In genomic region chr4:39341075-39341725, GRCh38 we compare ENCODE assay signal across 14 cellular contexts. TPM values are rescaled to one million over a fixed set of nuclear protein-coding genes. Genes with fewer than 3 reads are reported as not detected.
DNase-seq lines count a peak whose midpoint lies in the region; ATAC-seq, FAIRE-seq and TF ChIP-seq lines count a peak whose summit lies in the region.
"Had no signal": no experiment of that assay in that cellular context is flagged by ENCODE, and none has a peak within 500 bp of the region (broad histone marks: within the 10 kb centered on the region; RNA-seq: fewer than 3 reads in every experiment).

No MANE protein-coding gene starts in this region.

- in situ Hi-C loops in Caki2 (cut with HindIII; ENCODE audit: low pct_unique_long_range_greater_than_20kb, low sequenced_read_pairs), result no loop called here

- H3K4me1 ChIP-seq in OCI-LY1 (ENCODE audit: insufficient read depth, low read length, severe bottlenecking) (peaks cover 12% of the 10 kb centered on the region), liver (ENCODE audit: control insufficient read depth in 4 of 4, insufficient read depth in 4 of 4, low read length in 3 of 4) (peaks cover 3 to 34% (median 27%) of the 10 kb centered on the region in 4 donors), gastroesophageal sphincter (no peaks in the 10 kb centered on the region)
- H3K4me1 ChIP-seq: HAP-1 had no signal

- H3K27ac ChIP-seq in OCI-LY1 (ENCODE audit: low read depth, low read length, poor library complexity, severe bottlenecking) (peak overlapping the region; percentile 12), liver (ENCODE audit: low read depth in 1 of 2, low read length in 2 of 2) (peak overlapping the region; percentile 83 to 88), gastroesophageal sphincter (no peak overlapping the region)
- H3K27ac ChIP-seq: RWPE1 had no signal

- no peaks in the 10 kb centered on the region for H4K20me1 ChIP-seq in OCI-LY1 (ENCODE audit: insufficient read depth, low read length)

- TF ChIP-seq RAD21 in liver (IDR thresholded peaks at IDR 0.05), result peak in 1 of 2 donors; percentile 61

- DNase-seq in Caki2 (ENCODE audit: low read depth) (peak; percentile 80), GM12892 (ENCODE audit: insufficient read length) (no peak), SKM-1 (lab: John Stamatoyannopoulos, UW; ENCODE audit: unreplicated experiment) (no peak)
- DNase-seq: activated T-cell treated with anti-CD3 and anti-CD28 coated beads for 4 hours; islet precursor cell; NCI-H524 treated with DMSO at 0.1 percent for 48 hours; stimulated activated naive CD8-positive, alpha-beta T cell treated with anti-CD3 and anti-CD28 coated beads, Interleukin-15, amount 100 ng/mL, for 72 hours had no signal

- ATAC-seq in gastroesophageal sphincter, result no peak
- ATAC-seq in GM19463 (IDR thresholded peaks at IDR 0.05; ENCODE audit: unreplicated experiment), result no peak
- no peak for ATAC-seq in HG02981 (IDR thresholded peaks at IDR 0.05; ENCODE audit: unreplicated experiment)
- ATAC-seq: stimulated activated naive CD8-positive, alpha-beta T cell treated with anti-CD3 and anti-CD28 coated beads, Interleukin-15, amount 100 ng/mL, for 72 hours had no signal

- H2AFZ ChIP-seq in OCI-LY1 (ENCODE audit: low read length), result no peak overlapping the region

- peak; percentile 54 for FAIRE-seq in GM12892 (lab: Jason Lieb, UNC)

- H3K9ac ChIP-seq in OCI-LY1 (ENCODE audit: low read length) (no peak overlapping the region), liver (ENCODE audit: low read depth in 1 of 2, low read length in 2 of 2) (peak overlapping the region in 1 of 2 donors; percentile 83)

- peaks cover 74% of the 10 kb centered on the region for H3K79me2 ChIP-seq in OCI-LY1 (ENCODE audit: insufficient read depth, low read length)

- no peak overlapping the region for H3K4me2 ChIP-seq in OCI-LY1 (ENCODE audit: low read length)

- no peaks in the 10 kb centered on the region; the same call in 1 of the 2 replicates for H3F3A ChIP-seq in OCI-LY1 (ENCODE audit: insufficient read depth, low read length)

- no peaks in the 10 kb centered on the region for H3K9me3 ChIP-seq in OCI-LY1 (ENCODE audit: low read length)
- no peaks in the 10 kb centered on the region for H3K9me3 ChIP-seq in liver (ENCODE audit: control insufficient read depth in 4 of 4, low read length in 3 of 4)
- no peaks in the 10 kb centered on the region for H3K9me3 ChIP-seq in gastroesophageal sphincter
- H3K9me3 ChIP-seq: HAP-1 had no signal

- TF ChIP-seq CTCF in OCI-LY1 (IDR thresholded peaks at IDR 0.05; ENCODE audit: low read length), result no peak
- no peak for TF ChIP-seq CTCF in liver (IDR thresholded peaks at IDR 0.05; ENCODE audit: low read depth, low read length, missing input control)
- no peak for TF ChIP-seq CTCF in gastroesophageal sphincter (IDR thresholded peaks at IDR 0.05)

- WGBS in liver, result 34% methylated on average over 8 of the region's 8 CpGs
- WGBS in gastroesophageal sphincter (ENCODE audit: low coverage in 1 of 2), 2 donors, result 81 to 87% methylated on average over 8 of the region's 8 CpGs

- TF ChIP-seq EP300 in gastroesophageal sphincter (IDR thresholded peaks at IDR 0.05), result no peak

- no peaks in the 10 kb centered on the region for H3K9me2 ChIP-seq in OCI-LY1 (ENCODE audit: low read depth, low read length)

- H3K27me3 ChIP-seq in OCI-LY1 (ENCODE audit: insufficient read depth, low read length) (no peaks in the 10 kb centered on the region), liver (ENCODE audit: control insufficient read depth in 4 of 4, insufficient read depth in 4 of 4, low read length in 3 of 4) (no peaks in the 10 kb centered on the region), gastroesophageal sphincter (no peaks in the 10 kb centered on the region)

- H3K36me3 ChIP-seq in OCI-LY1 (ENCODE audit: insufficient read depth, low read length), result peaks cover 66% of the 10 kb centered on the region
- peaks cover 0 to 4% (median 0%) of the 10 kb centered on the region in 4 donors for H3K36me3 ChIP-seq in liver (ENCODE audit: control insufficient read depth in 4 of 4, insufficient read depth in 3 of 4, low read depth in 1 of 4, low read length in 3 of 4)
- peaks cover 0 to 34% of the 10 kb centered on the region in 2 donors for H3K36me3 ChIP-seq in gastroesophageal sphincter

- TF ChIP-seq POLR2A in GM12892 (IDR thresholded peaks at IDR 0.05; ENCODE audit: low read depth, low read length) (no peak), gastroesophageal sphincter (IDR thresholded peaks at IDR 0.05) (no peak)

- H3K4me3 ChIP-seq in OCI-LY1 (ENCODE audit: low read depth, low read length, poor library complexity, severe bottlenecking) (no peak overlapping the region), liver (ENCODE audit: low read depth in 1 of 3, low read length in 3 of 3) (no peak overlapping the region), gastroesophageal sphincter (no peak overlapping the region)
- H3K4me3 ChIP-seq: HAP-1 had no signal

TF ChIP-seq in liver, 16 proteins besides CTCF, POLR2A, EP300 and RAD21:
- TF ChIP-seq MAX (IDR thresholded peaks at IDR 0.05) (peak; percentile 52), ATF3 (IDR thresholded peaks at IDR 0.05) (no peak), HNF4A (conservative IDR thresholded peaks at IDR 0.05) (peak; percentile 68 to 82), GABPA (IDR thresholded peaks at IDR 0.05 in 1 of 2, conservative IDR thresholded peaks at IDR 0.05 in 1 of 2) (no peak), HNF4G (IDR thresholded peaks at IDR 0.05) (peak; percentile 18), REST (IDR thresholded peaks at IDR 0.05) (peak; percentile 82), RXRA (IDR thresholded peaks at IDR 0.05) (peak; percentile 82 to 93), EGR1 (IDR thresholded peaks at IDR 0.05; ENCODE audit: low read depth in 2 of 2) (peak; percentile 62 to 76), NR2F2 (IDR thresholded peaks at IDR 0.05) (peak; percentile 78), FOXA1 (IDR thresholded peaks at IDR 0.05) (peak; percentile 55), TAF1 (conservative IDR thresholded peaks at IDR 0.05) (peak; percentile 50), SP1 (IDR thresholded peaks at IDR 0.05) (peak; percentile 83), JUND (IDR thresholded peaks at IDR 0.05) (peak; percentile 14 to 81), YY1 (IDR thresholded peaks at IDR 0.05) (peak; percentile 71), FOXA2 (IDR thresholded peaks at IDR 0.05) (peak; percentile 73)
- TF ChIP-seq, protein P1, sequence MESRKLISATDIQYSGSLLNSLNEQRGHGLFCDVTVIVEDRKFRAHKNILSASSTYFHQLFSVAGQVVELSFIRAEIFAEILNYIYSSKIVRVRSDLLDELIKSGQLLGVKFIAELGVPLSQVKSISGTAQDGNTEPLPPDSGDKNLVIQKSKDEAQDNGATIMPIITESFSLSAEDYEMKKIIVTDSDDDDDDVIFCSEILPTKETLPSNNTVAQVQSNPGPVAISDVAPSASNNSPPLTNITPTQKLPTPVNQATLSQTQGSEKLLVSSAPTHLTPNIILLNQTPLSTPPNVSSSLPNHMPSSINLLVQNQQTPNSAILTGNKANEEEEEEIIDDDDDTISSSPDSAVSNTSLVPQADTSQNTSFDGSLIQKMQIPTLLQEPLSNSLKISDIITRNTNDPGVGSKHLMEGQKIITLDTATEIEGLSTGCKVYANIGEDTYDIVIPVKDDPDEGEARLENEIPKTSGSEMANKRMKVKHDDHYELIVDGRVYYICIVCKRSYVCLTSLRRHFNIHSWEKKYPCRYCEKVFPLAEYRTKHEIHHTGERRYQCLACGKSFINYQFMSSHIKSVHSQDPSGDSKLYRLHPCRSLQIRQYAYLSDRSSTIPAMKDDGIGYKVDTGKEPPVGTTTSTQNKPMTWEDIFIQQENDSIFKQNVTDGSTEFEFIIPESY (IDR thresholded peaks at IDR 0.05), result peak; percentile 86

RNA-seq across cellular contexts. Expression of gene RFC1, which starts 25.0 kb away (rescaled TPM):
- total RNA-seq in Caki2 (2014; rRNA removed; shearing (Covaris generic); ENCODE audit: low replicate concordance), result 27.2 and 51.0 TPM in 2 replicates
- polyA plus RNA-seq in GM12892 (2012; ENCODE audit: missing spikeins), result 27.8 TPM
- total RNA-seq in liver (10 to 100 TPM; 37.6 to 45.2 TPM), gastroesophageal sphincter (10 to 100 TPM; 37.1 to 51.8 (median 41.0) TPM)
- polyA plus RNA-seq in liver, result 10 to 100 TPM; 13.3 to 24.0 TPM

Comparison
In these comparisons a context has a peak if more than half of its experiments do, and no peak if none do; other contexts are left out.
1. H3K27ac ChIP-seq: peak in OCI-LY1 (single experiment) and liver (2 of 2); none in gastroesophageal sphincter (0 of 4).